ENCODE assay signal across 8 cellular contexts in genomic region chr17:15699413-15699924, GRCh38. TPM values are rescaled to one million over a fixed set of nuclear protein-coding genes. Genes with fewer than 3 reads are reported as not detected.
DNase-seq lines count a peak whose midpoint lies in the region; ATAC-seq and TF ChIP-seq lines count a peak whose summit lies in the region.
"Not testable (repeated sequence)": the region's sequence is repeated elsewhere in the genome, so short reads cannot be mapped to it uniquely, and the experiment has no call there.

TSS of gene ZNF286A (plus strand) at chr17:15699752. CDS start at chr17:15700330, 578 bp downstream.

- ATAC-seq in HG02678 (IDR thresholded peaks at IDR 0.05; ENCODE audit: unreplicated experiment) (peak; percentile 98), omental fat pad (ENCODE audit: low FRiP score) (peak; percentile 100)
- peak; percentile 97 to 98 for ATAC-seq in activated naive CD4-positive, alpha-beta T cell treated with anti-CD3 and anti-CD28 coated beads, Interleukin-2, amount 50 U/mL, for 72 hours

- peaks cover 8 to 17% of the 10 kb centered on the region in 2 donors for H3K36me3 Mint-ChIP-seq in activated naive CD4-positive, alpha-beta T cell treated with anti-CD3 and anti-CD28 coated beads, Interleukin-2, amount 50 U/mL, for 72 hours

- H3K27ac Mint-ChIP-seq in activated naive CD4-positive, alpha-beta T cell treated with anti-CD3 and anti-CD28 coated beads, Interleukin-2, amount 50 U/mL, for 72 hours: peak within 1 kb of the TSS; percentile 79 to 89

- peak; percentile 97 for DNase-seq in GM12864 (ENCODE audit: low read depth)
- peak; percentile 100 for DNase-seq in NCI-H1105 treated with DMSO at 0.1 percent for 48 hours (lab: John Stamatoyannopoulos, UW)
- peak; percentile 90 for DNase-seq in SKM-1 treated with dmso at 0.1 percent for 144 hours (lab: John Stamatoyannopoulos, UW; ENCODE audit: unreplicated experiment)
- peak; percentile 88 to 99 for DNase-seq in activated naive CD4-positive, alpha-beta T cell treated with anti-CD3 and anti-CD28 coated beads, Interleukin-2, amount 50 U/mL, for 72 hours (ENCODE audit: low spot score in 2 of 2)
- DNase-seq in glomerular visceral epithelial cell (ENCODE audit: extremely low spot score): peak; percentile 100
- DNase-seq in omental fat pad (ENCODE audit: low spot score): peak; percentile 89

- H3K4me3 ChIP-seq in GM12864 (ENCODE audit: low read depth, low read length): peak within 1 kb of the TSS; percentile 56

- not testable (repeated sequence) for TF ChIP-seq CTCF in GM12864 (IDR thresholded peaks at IDR 0.05; ENCODE audit: low read depth, low read length, missing control alignments); omental fat pad (IDR thresholded peaks at IDR 0.05)

- H3K9me3 Mint-ChIP-seq in activated naive CD4-positive, alpha-beta T cell treated with anti-CD3 and anti-CD28 coated beads, Interleukin-2, amount 50 U/mL, for 72 hours: not testable (repeated sequence)

- peak within 1 kb of the TSS; percentile 50 for H3K27ac ChIP-seq in temporal lobe (ENCODE audit: low read depth, low read length)

RNA-seq across cellular contexts. Expression of gene ZNF286A, which starts in this region (rescaled TPM):
- 10 to 100 TPM; 21.8 to 24.3 TPM for total RNA-seq in activated naive CD4-positive, alpha-beta T cell treated with anti-CD3 and anti-CD28 coated beads, Interleukin-2, amount 50 U/mL, for 72 hours
- total RNA-seq in omental fat pad: 10 to 100 TPM; 11.9 to 28.9 (median 19.1) TPM
- 135 TPM for total RNA-seq in temporal lobe

Comparison
In these comparisons a context has a peak if more than half of its experiments do, and no peak if none do; other contexts are left out.
1. Peak in every context shown above with its lines: DNase-seq, ATAC-seq, H3K4me3 ChIP-seq and H3K27ac ChIP-seq.